ENCODE assay signal across 20 cellular contexts in genomic region chr13:75016225-75016624, GRCh38.
DNase-seq lines count a peak whose midpoint lies in the region; ATAC-seq, FAIRE-seq and TF ChIP-seq lines count a peak whose summit lies in the region.
"Had no signal": no experiment of that assay in that cellular context is flagged by ENCODE, and none has a peak within 500 bp of the region (broad histone marks: within the 10 kb centered on the region; RNA-seq: fewer than 3 reads in every experiment).

No MANE protein-coding gene starts in this region.

- H3K79me2 ChIP-seq in osteoblast (ENCODE audit: insufficient read depth, low read length) = no peaks in the 10 kb centered on the region

- no peaks in the 10 kb centered on the region for H3K4me1 Mint-ChIP-seq in activated CD8-positive, alpha-beta T cell treated with anti-CD3 and anti-CD28 coated beads, Interleukin-2, amount 10 ng/mL, durations not matched to agents 7 days and 5 days (ENCODE audit: low read depth)
- H3K4me1 Mint-ChIP-seq: B cell had no signal

- H3K27ac ChIP-seq in A549 (no peak overlapping the region), osteoblast (ENCODE audit: low read depth, low read length) (no peak overlapping the region)
- H3K27ac ChIP-seq: BLaER1 treated with 17β-estradiol and CSF1 and Interleukin-3, amounts not matched to agents 10 nM and 100 nM had no signal

- no peaks in the 10 kb centered on the region for H3K9me3 Mint-ChIP-seq in activated CD8-positive, alpha-beta T cell treated with anti-CD3 and anti-CD28 coated beads, Interleukin-2, amount 10 ng/mL, durations not matched to agents 7 days and 5 days (ENCODE audit: insufficient read depth)
- H3K9me3 Mint-ChIP-seq: CD8-positive, alpha-beta T cell; H9 had no signal

- DNase-seq in A549 (ENCODE audit: low read depth in 1 of 2, low spot score in 1 of 2) (peak in 1 of 2 experiments; percentile 13), NCI-H526 (lab: John Stamatoyannopoulos, UW) (peak; percentile 52 to 56), bronchial epithelial cell (ENCODE audit: low read depth) (peak; percentile 21), skeletal muscle cell (ENCODE audit: low read depth) (peak; percentile 10), pons (ENCODE audit: low spot score) (no peak), osteoblast (ENCODE audit: insufficient read length, low spot score, missing footprints) (no peak)
- no peak for DNase-seq in activated CD8-positive, alpha-beta T cell treated with anti-CD3 and anti-CD28 coated beads, Interleukin-2, amount 10 ng/mL, durations not matched to agents 7 days and 5 days
- DNase-seq: 8988T; CD8-positive, alpha-beta T cell; COR-L47; DMS 273 treated with DMSO at 0.1 percent for 48 hours; DMS53; DND-41; EL; H9 had no signal

- H3K4me2 ChIP-seq in A549 (peak overlapping the region; percentile 34), osteoblast (ENCODE audit: insufficient read depth, low read length) (no peak overlapping the region)
- H3K4me2 ChIP-seq: BLaER1 treated with 17β-estradiol and CSF1 and Interleukin-3, amounts not matched to agents 10 nM and 100 nM had no signal

- TF ChIP-seq EP300 in A549 (IDR thresholded peaks at IDR 0.05) = no peak

- POLR2A ChIA-PET in A549 (lab: Yijun Ruan, JAX) = no interaction called here
- POLR2A ChIA-PET in activated CD8-positive, alpha-beta T cell treated with anti-CD3 and anti-CD28 coated beads, Interleukin-2, amount 10 ng/mL, durations not matched to agents 7 days and 5 days (lab: Charles Lee) = no interaction called here

- no peaks in the 10 kb centered on the region for H3K36me3 Mint-ChIP-seq in activated CD8-positive, alpha-beta T cell treated with anti-CD3 and anti-CD28 coated beads, Interleukin-2, amount 10 ng/mL, durations not matched to agents 7 days and 5 days (ENCODE audit: low read depth)
- H3K36me3 Mint-ChIP-seq: CD8-positive, alpha-beta T cell had no signal

- no peak for ATAC-seq in A549
- ATAC-seq in activated CD8-positive, alpha-beta T cell treated with anti-CD3 and anti-CD28 coated beads, Interleukin-2, amount 10 ng/mL, durations not matched to agents 7 days and 5 days = no peak
- ATAC-seq: CD8-positive, alpha-beta T cell; GM12878; HepG2 had no signal

- no peak for FAIRE-seq in A549 (lab: Jason Lieb, UNC)
- no peak for FAIRE-seq in bronchial epithelial cell (lab: Jason Lieb, UNC)
- FAIRE-seq: GM12878, H1, HepG2 had no signal

- CTCF ChIA-PET in A549 (lab: Yijun Ruan, JAX) = no interaction called here
- CTCF ChIA-PET in activated CD8-positive, alpha-beta T cell treated with anti-CD3 and anti-CD28 coated beads, Interleukin-2, amount 10 ng/mL, durations not matched to agents 7 days and 5 days (lab: Charles Lee) = no interaction called here

- no peak overlapping the region for H2AFZ ChIP-seq in osteoblast (ENCODE audit: low read length)

- H3K27me3 ChIP-seq in bronchial epithelial cell (ENCODE audit: control insufficient read depth, insufficient read depth, low read length) (no peaks in the 10 kb centered on the region), osteoblast (ENCODE audit: insufficient read depth, low read length) (no peaks in the 10 kb centered on the region)
- H3K27me3 ChIP-seq: BLaER1 treated with 17β-estradiol and CSF1 and Interleukin-3, amounts not matched to agents 10 nM and 100 nM had no signal

- H3K9me3 ChIP-seq in A549 = no peaks in the 10 kb centered on the region
- H3K9me3 ChIP-seq in osteoblast (ENCODE audit: low read depth, low read length) = no peaks in the 10 kb centered on the region
- H3K9me3 ChIP-seq: BLaER1 treated with 17β-estradiol and CSF1 and Interleukin-3, amounts not matched to agents 10 nM and 100 nM had no signal

- no peaks in the 10 kb centered on the region for H4K20me1 ChIP-seq in osteoblast (ENCODE audit: insufficient read depth, low read length)
- H4K20me1 ChIP-seq: BLaER1 treated with 17β-estradiol and CSF1 and Interleukin-3, amounts not matched to agents 10 nM and 100 nM had no signal

- no peak overlapping the region for H3K4me3 Mint-ChIP-seq in activated CD8-positive, alpha-beta T cell treated with anti-CD3 and anti-CD28 coated beads, Interleukin-2, amount 10 ng/mL, durations not matched to agents 7 days and 5 days
- H3K4me3 Mint-ChIP-seq: B cell; CD8-positive, alpha-beta T cell; H9 had no signal

- peaks cover 2% of the 10 kb centered on the region for H3K27me3 Mint-ChIP-seq in activated CD8-positive, alpha-beta T cell treated with anti-CD3 and anti-CD28 coated beads, Interleukin-2, amount 10 ng/mL, durations not matched to agents 7 days and 5 days (ENCODE audit: low read depth)
- H3K27me3 Mint-ChIP-seq: B cell had no signal

- no peak overlapping the region for H3K27ac Mint-ChIP-seq in activated CD8-positive, alpha-beta T cell treated with anti-CD3 and anti-CD28 coated beads, Interleukin-2, amount 10 ng/mL, durations not matched to agents 7 days and 5 days
- H3K27ac Mint-ChIP-seq: B cell; CD8-positive, alpha-beta T cell; H9 had no signal

- H3K36me3 ChIP-seq in bronchial epithelial cell (ENCODE audit: control insufficient read depth, insufficient read depth, low read length) (no peaks in the 10 kb centered on the region), osteoblast (ENCODE audit: insufficient read depth, low read length) (no peaks in the 10 kb centered on the region)
- H3K36me3 ChIP-seq: BLaER1 treated with 17β-estradiol and CSF1 and Interleukin-3, amounts not matched to agents 10 nM and 100 nM had no signal

- TF ChIP-seq CTCF in A549 (IDR thresholded peaks at IDR 0.05) (no peak), bronchial epithelial cell (IDR thresholded peaks at IDR 0.05; ENCODE audit: insufficient read depth, low read length, severe bottlenecking) (no peak), osteoblast (IDR thresholded peaks at IDR 0.05; ENCODE audit: extremely low read depth, low read depth, low read length) (no peak)

- no peak overlapping the region for H3K4me3 ChIP-seq in A549
- no peak overlapping the region for H3K4me3 ChIP-seq in bronchial epithelial cell (ENCODE audit: low read depth, low read length)
- H3K4me3 ChIP-seq in skeletal muscle cell (ENCODE audit: low read depth, low read length) = no peak overlapping the region
- H3K4me3 ChIP-seq in osteoblast (ENCODE audit: insufficient read depth, low read length) = no peak overlapping the region
- H3K4me3 ChIP-seq: BLaER1 treated with 17β-estradiol and CSF1 and Interleukin-3, amounts not matched to agents 10 nM and 100 nM; GM12878 had no signal

- WGBS in A549 (ENCODE audit: missing lambda C conversion rate) = 16% methylated on average over 1 of the region's 1 CpG

- H3K4me1 ChIP-seq in A549 (peaks cover 7% of the 10 kb centered on the region; the same call in 1 of the 3 replicates), osteoblast (ENCODE audit: insufficient read depth, low read length) (no peaks in the 10 kb centered on the region)
- H3K4me1 ChIP-seq: BLaER1 treated with 17β-estradiol and CSF1 and Interleukin-3, amounts not matched to agents 10 nM and 100 nM had no signal

- TF ChIP-seq RAD21 in A549 (conservative IDR thresholded peaks at IDR 0.05 in 1 of 2, IDR thresholded peaks at IDR 0.05 in 1 of 2) = no peak

- TF ChIP-seq POLR2A in A549 (IDR thresholded peaks at IDR 0.05; ENCODE audit: low read length) = no peak

TF ChIP-seq in A549, 52 proteins besides CTCF, POLR2A, EP300 and RAD21:
- TF ChIP-seq ESRRA (IDR thresholded peaks at IDR 0.05; ENCODE audit: borderline replicate concordance, low read length) = no peak
- peak; percentile 24; the same call in 1 of the 2 replicates for TF ChIP-seq JUNB (IDR thresholded peaks at IDR 0.05)

Comparison
In these comparisons a context has a peak if more than half of its experiments do, and no peak if none do; other contexts are left out.
1. DNase-seq: peak in NCI-H526 (2 of 2), bronchial epithelial cell (single experiment) and skeletal muscle cell (single experiment); none in pons (single experiment), activated CD8-positive, alpha-beta T cell treated with anti-CD3 and anti-CD28 coated beads, Interleukin-2, amount 10 ng/mL, durations not matched to agents 7 days and 5 days (single experiment) and osteoblast (single experiment).